In the genomic region with DNA sequence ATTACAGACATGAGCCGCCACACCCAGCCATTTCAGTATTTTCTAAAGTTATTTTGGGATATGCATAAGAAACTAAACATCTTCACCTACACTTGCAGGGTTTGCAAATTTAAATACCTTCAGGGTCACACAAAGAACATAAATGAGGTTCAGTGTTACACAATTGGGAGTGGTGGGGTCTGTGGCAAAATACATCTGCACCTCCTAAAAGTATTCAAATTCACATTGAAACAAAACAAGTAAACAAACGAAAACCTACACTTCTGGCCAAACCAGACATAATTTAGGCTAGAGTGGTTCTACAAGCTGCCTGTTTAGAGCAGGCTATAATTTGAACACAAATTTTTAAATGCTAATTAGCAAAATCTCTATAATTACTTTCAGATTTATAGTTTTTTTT, we compare ENCODE assay signal across 36 cellular contexts. TPM values are rescaled to one million over a fixed set of nuclear protein-coding genes. Genes with fewer than 3 reads are reported as not detected.
"Had no signal": no experiment of that assay in that cellular context is flagged by ENCODE, and none has a peak within 500 bp of the region (broad histone marks: within the 10 kb centered on the region; RNA-seq: fewer than 3 reads in every experiment).

No MANE protein-coding gene starts in this region.

- FAIRE-seq: astrocyte, bronchial epithelial cell had no signal

- H3K27ac ChIP-seq: adrenal gland, ascending aorta, body of pancreas, brain microvascular endothelial cell, breast epithelium, cardiac muscle cell had no signal

- H3K4me3 ChIP-seq: adrenal gland, ascending aorta, body of pancreas, breast epithelium, cardiac muscle cell had no signal

- H3K36me3 ChIP-seq: adrenal gland, breast epithelium had no signal

- H3K4me1 ChIP-seq: breast epithelium had no signal

- ATAC-seq: activated naive CD4-positive, alpha-beta T cell treated with anti-CD3 and anti-CD28 coated beads, Interleukin-2, amount 50 U/mL, for 72 hours; activated naive CD8-positive, alpha-beta T cell treated with anti-CD3 and anti-CD28 coated beads, Interleukin-2, amount 50 U/mL, for 24 hours; activated T-cell treated with anti-CD3 and anti-CD28 coated beads, Interleukin-2, amount 50 U/mL, for 4 hours; activated T-cell treated with anti-CD3 and anti-CD28 coated beads, Interleukin-2, amount 50 U/mL, for 72 hours; activated T-helper 17 cell treated with anti-CD3 and anti-CD28 coated beads, Interleukin-2, amount 50 U/mL, for 72 hours; body of pancreas had no signal

- DNase-seq: activated effector memory CD4-positive, alpha-beta T cell treated with anti-CD3 and anti-CD28 coated beads, Interleukin-2, amount 50 U/mL, for 16 hours; activated effector memory CD4-positive, alpha-beta T cell treated with Interleukin-2 at 50 U/mL for 16 hours; activated gamma-delta T cell; activated gamma-delta T cell treated with Interleukin-2 at 50 U/mL for 16 hours; activated naive CD4-positive, alpha-beta T cell; activated naive CD4-positive, alpha-beta T cell treated with anti-CD3 and anti-CD28 coated beads for 36 hours; activated naive CD4-positive, alpha-beta T cell treated with anti-CD3 and anti-CD28 coated beads, Interleukin-2, amount 10 ng/mL, durations not matched to agents 7 days and 5 days; activated naive CD4-positive, alpha-beta T cell treated with anti-CD3 and anti-CD28 coated beads, Interleukin-2, amount 50 U/mL, for 16 hours; activated naive CD4-positive, alpha-beta T cell treated with Interleukin-2 at 50 U/mL for 16 hours; activated naive CD8-positive, alpha-beta T cell treated with anti-CD3 and anti-CD28 coated beads for 36 hours; activated naive CD8-positive, alpha-beta T cell treated with anti-CD3 and anti-CD28 coated beads, Interleukin-2, amount 10 ng/mL, durations not matched to agents 7 days and 5 days; activated naive CD8-positive, alpha-beta T cell treated with anti-CD3 and anti-CD28 coated beads, Interleukin-2, amount 50 U/mL, for 24 hours; activated T-cell treated with anti-CD3 and anti-CD28 coated beads, Interleukin-2, amount 50 U/mL, for 1 hour; activated T-cell treated with anti-CD3 and anti-CD28 coated beads, Interleukin-2, amount 50 U/mL, for 24 hours; activated T-cell treated with anti-CD3 and anti-CD28 coated beads, Interleukin-2, amount 50 U/mL, for 4 hours; activated T-cell treated with anti-CD3 and anti-CD28 coated beads, Interleukin-2, amount 50 U/mL, for 48 hours; activated T-cell treated with anti-CD3 and anti-CD28 coated beads, Interleukin-2, amount 50 U/mL, for 72 hours; amniotic stem cell; amygdala; anterior cingulate cortex; aorta; brain microvascular endothelial cell; caudate nucleus; central memory CD4-positive, alpha-beta T cell; cerebellar nuclear complex had no signal

- H3K9me3 ChIP-seq: adrenal gland, ascending aorta, body of pancreas, breast epithelium had no signal

- H3K27me3 ChIP-seq: adrenal gland, ascending aorta, body of pancreas, brain microvascular endothelial cell, breast epithelium, cardiac muscle cell had no signal

RNA-seq across cellular contexts. Expression of a gene that starts 37.8 kb away (rescaled TPM):
- total RNA-seq: activated naive CD4-positive, alpha-beta T cell treated with anti-CD3 and anti-CD28 coated beads for 36 hours; activated naive CD8-positive, alpha-beta T cell treated with anti-CD3 and anti-CD28 coated beads, Interleukin-2, amount 10 ng/mL, durations not matched to agents 7 days and 5 days; activated T-cell treated with anti-CD3 and anti-CD28 coated beads, Interleukin-2, amount 50 U/mL, for 4 hours; activated T-helper 1 cell treated with anti-CD3 and anti-CD28 coated beads, Interleukin-12 subunit alpha, Interleukin-12 subunit beta, Interleukin-2, Interleukin-4 antibody, amounts not matched to agents 30 ng/mL and 10 ng/mL and 1 ng/mL, durations not matched to agents 14 hours and 24 hours and 36 hours; activated T-helper 17 cell treated with anti-CD3 and anti-CD28 coated beads, Interleukin-2, amount 50 U/mL, for 72 hours; activated T-helper 2 cell treated with anti-CD3 and anti-CD28 coated beads, Interferon-gamma antibody, Interleukin-2, Interleukin-4, amounts not matched to agents 10 μg/mL and 5 μg/mL and 100 μg/mL, durations not matched to agents 14 hours and 24 hours and 36 hours; ascending aorta; astrocyte; body of pancreas; bronchial epithelial cell; cardiac muscle cell had no signal
- polyA plus RNA-seq: aorta had no signal
